In the genomic region with DNA sequence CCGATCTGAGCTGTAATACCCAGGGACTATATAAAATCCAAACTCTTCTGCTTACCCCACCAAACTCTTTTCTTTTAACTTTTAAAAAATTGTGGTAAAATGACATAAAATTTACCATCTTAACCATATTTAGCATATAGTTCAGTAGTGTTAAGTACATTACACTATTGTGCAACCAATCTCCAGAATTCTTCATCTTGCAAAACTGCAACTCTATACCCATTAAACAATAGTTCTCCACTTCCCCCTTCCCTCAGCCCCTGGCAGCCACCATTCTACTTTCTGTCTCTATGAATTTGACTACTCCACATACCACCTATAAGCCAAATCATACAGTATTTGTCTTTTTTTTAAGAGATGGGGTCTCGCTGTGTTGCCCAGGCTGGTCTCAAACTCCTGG, we compare ENCODE assay signal across 24 cellular contexts. TPM values are rescaled to one million over a fixed set of nuclear protein-coding genes. Genes with fewer than 3 reads are reported as not detected.
"Had no signal": no experiment of that assay in that cellular context is flagged by ENCODE, and none has a peak within 500 bp of the region (broad histone marks: within the 10 kb centered on the region; RNA-seq: fewer than 3 reads in every experiment).

No MANE protein-coding gene starts in this region.

- H3K9me3 ChIP-seq: gastroesophageal sphincter, heart left ventricle, sigmoid colon, spleen, tibial artery, uterus had no signal

- H3K27me3 ChIP-seq: gastroesophageal sphincter, heart left ventricle, sigmoid colon, spleen, tibial artery, uterus had no signal

- H3K36me3 ChIP-seq: gastroesophageal sphincter, heart left ventricle, sigmoid colon, spleen, uterus had no signal

- H3K4me1 ChIP-seq: uterus had no signal

- ATAC-seq: gastroesophageal sphincter had no signal

- H3K27ac ChIP-seq: heart left ventricle, tibial artery had no signal

- DNase-seq: activated CD4-positive, alpha-beta T cell treated with anti-CD3 and anti-CD28 coated beads, Interleukin-2, amount 50 U/mL, for 1 hour; activated CD4-positive, CD25-positive, alpha-beta regulatory T cell treated with anti-CD3 and anti-CD28 coated beads, Interleukin-2, amount 50 U/mL, for 72 hours; activated CD8-positive, alpha-beta memory T cell treated with anti-CD3 and anti-CD28 coated beads for 24 hours; activated CD8-positive, alpha-beta memory T cell treated with anti-CD3 and anti-CD28 coated beads, Interleukin-2, amount 50 U/mL, for 48 hours; activated gamma-delta T cell treated with Interleukin-2 at 50 U/mL for 16 hours; activated T-cell treated with anti-CD3 and anti-CD28 coated beads, Interleukin-2, amount 50 U/mL, for 72 hours; cerebellar nuclear complex; cortex of kidney; effector CD4-positive, alpha-beta T cell; heart left ventricle; kidney; mammary epithelial cell; midbrain; nephron progenitor cell; nucleus accumbens; sigmoid colon; spleen; stimulated activated naive B cell treated with anti-CD40 and anti-IgM and Interleukin-4, amounts not matched to agents 10 μg/mL and 1 μg/mL and 100 μg/mL, for 72 hours; T1000; tibial artery; uterus had no signal

- H3K4me3 ChIP-seq: heart left ventricle, sigmoid colon, uterus had no signal

RNA-seq across cellular contexts. Expression of a gene that starts 40.7 kb away (rescaled TPM):
- total RNA-seq: activated naive CD4-positive, alpha-beta T cell treated with anti-CD3 and anti-CD28 coated beads, Interleukin-2, amount 50 U/mL, for 72 hours; left lobe of liver had no signal
